ENCODE assay signal across 22 cellular contexts in genomic region chr5:57725628-57726504, GRCh38.
DNase-seq lines count a peak whose midpoint lies in the region; ATAC-seq, FAIRE-seq and TF ChIP-seq lines count a peak whose summit lies in the region.
"Had no signal": no experiment of that assay in that cellular context is flagged by ENCODE, and none has a peak within 500 bp of the region (broad histone marks: within the 10 kb centered on the region; RNA-seq: fewer than 3 reads in every experiment).

No MANE protein-coding gene starts in this region.

- no peak for TF ChIP-seq RAD21 in A549 (conservative IDR thresholded peaks at IDR 0.05 in 1 of 2, IDR thresholded peaks at IDR 0.05 in 1 of 2)

- TF ChIP-seq EP300 in A549 (IDR thresholded peaks at IDR 0.05), result no peak

- H3K36me3 ChIP-seq in Panc1 (ENCODE audit: control insufficient read depth, insufficient read depth, low read length), result no peaks in the 10 kb centered on the region
- H3K36me3 ChIP-seq in MG63, result no peaks in the 10 kb centered on the region
- H3K36me3 ChIP-seq: right atrium auricular region, stomach, upper lobe of left lung had no signal

- H3K27me3 ChIP-seq in Panc1 (ENCODE audit: control insufficient read depth, insufficient read depth, low read length) (no peaks in the 10 kb centered on the region), MG63 (no peaks in the 10 kb centered on the region)
- H3K27me3 ChIP-seq: right atrium auricular region, stomach, upper lobe of left lung had no signal

- no peak for TF ChIP-seq CTCF in A549 (IDR thresholded peaks at IDR 0.05)
- TF ChIP-seq CTCF in Panc1 (IDR thresholded peaks at IDR 0.05), result no peak
- TF ChIP-seq CTCF in coronary artery (IDR thresholded peaks at IDR 0.05), result no peak

- POLR2A ChIA-PET in A549 (lab: Yijun Ruan, JAX) (no interaction called here), Panc1 (lab: Charles Lee) (no interaction called here)

- TF ChIP-seq POLR2A in A549 (IDR thresholded peaks at IDR 0.05; ENCODE audit: low read length), result no peak

- in situ Hi-C loops in Panc1 (cut with HindIII; ENCODE audit: low pct_unique_long_range_greater_than_20kb, low sequenced_read_pairs), result no loop called here

- intact Hi-C loops in Panc1 (cut with micrococcal nuclease; ENCODE audit: unreplicated experiment), result no loop called here

- no peak for DNase-seq in A549 (ENCODE audit: low read depth in 1 of 2, low spot score in 1 of 2)
- peak; percentile 13 for DNase-seq in EL
- no peak for DNase-seq in Panc1 (ENCODE audit: low read depth, low spot score)
- DNase-seq in kidney tubule cell (ENCODE audit: low spot score), result peak; percentile 31
- no peak for DNase-seq in MG63
- no peak for DNase-seq in coronary artery (ENCODE audit: low spot score)
- no peak for DNase-seq in SHP77 (lab: John Stamatoyannopoulos, UW)
- DNase-seq: activated CD4-positive, alpha-beta T cell treated with anti-CD3 and anti-CD28 coated beads for 1 hour; activated CD8-positive, alpha-beta memory T cell treated with anti-CD3 and anti-CD28 coated beads for 24 hours; activated naive CD4-positive, alpha-beta T cell; activated T-cell treated with anti-CD3 and anti-CD28 coated beads, Interleukin-2, amount 50 U/mL, for 24 hours; mesenchymal stem cell; NCI-H510A; occipital lobe; stomach; upper lobe of left lung had no signal

- no peak overlapping the region for H3K4me2 ChIP-seq in A549

- no peak overlapping the region for H3K4me3 ChIP-seq in A549
- no peak overlapping the region for H3K4me3 ChIP-seq in Panc1 (ENCODE audit: low read depth in 2 of 2, low read length in 2 of 2)
- no peak overlapping the region for H3K4me3 ChIP-seq in MG63
- no peak overlapping the region for H3K4me3 ChIP-seq in coronary artery
- H3K4me3 ChIP-seq: right atrium auricular region, stomach, upper lobe of left lung had no signal

- peak; percentile 73 for FAIRE-seq in A549 (lab: Jason Lieb, UNC)
- FAIRE-seq: bronchial epithelial cell, endometrium, GM12891, TTC549 had no signal

- no TSS peak for BruUV-seq in Panc1 (replicated peaks; lab: Mats Ljungman, UMichigan)

- WGBS in A549 (ENCODE audit: missing lambda C conversion rate), result 83% methylated on average over 7 of the region's 7 CpGs

- no peak for ATAC-seq in A549
- no peak for ATAC-seq in Panc1
- no peak for ATAC-seq in GM21515 (IDR thresholded peaks at IDR 0.05; ENCODE audit: unreplicated experiment)

- H3K27ac ChIP-seq in A549 (peak overlapping the region in 1 of 2 experiments; percentile 64; a peak in 2 of 6 replicates), Panc1 (ENCODE audit: low read length) (peak overlapping the region; percentile 25; the same call in 1 of the 2 replicates), coronary artery (no peak overlapping the region)
- H3K27ac ChIP-seq: right atrium auricular region, stomach, upper lobe of left lung had no signal

- peaks cover 7% of the 10 kb centered on the region; the same call in 2 of the 3 replicates for H3K9me3 ChIP-seq in A549
- peaks cover 3% of the 10 kb centered on the region; the same call in 1 of the 2 replicates for H3K9me3 ChIP-seq in Panc1 (ENCODE audit: control insufficient read depth, insufficient read depth, low read depth, low read length)
- H3K9me3 ChIP-seq in MG63, result peaks cover 4% of the 10 kb centered on the region; the same call in 1 of the 2 replicates

- H3K4me1 ChIP-seq in A549 (peaks cover 10% of the 10 kb centered on the region; the same call in 2 of the 3 replicates), Panc1 (ENCODE audit: control insufficient read depth, insufficient read depth, low read length) (no peaks in the 10 kb centered on the region)
- H3K4me1 ChIP-seq: right atrium auricular region, stomach, upper lobe of left lung had no signal

- CTCF ChIA-PET in A549 (lab: Yijun Ruan, JAX), result no interaction called here
- CTCF ChIA-PET in Panc1 (lab: Charles Lee), result no interaction called here

TF ChIP-seq in A549, 52 proteins besides CTCF, POLR2A, EP300 and RAD21:
- TF ChIP-seq RFX5 (IDR thresholded peaks at IDR 0.05), result peak; percentile 70; the same call in 1 of the 2 replicates
- TF ChIP-seq GATA3 (IDR thresholded peaks at IDR 0.05; ENCODE audit: borderline replicate concordance), result no peak

Comparison
In these comparisons a context has a peak if more than half of its experiments do, and no peak if none do; other contexts are left out.
1. DNase-seq: peak in EL (single experiment) and kidney tubule cell (single experiment); none in A549 (0 of 2), Panc1 (single experiment), MG63 (single experiment), coronary artery (single experiment) and SHP77 (0 of 2).